Comparison of ENCODE assay signal across 1 cellular context in the genomic region with DNA sequence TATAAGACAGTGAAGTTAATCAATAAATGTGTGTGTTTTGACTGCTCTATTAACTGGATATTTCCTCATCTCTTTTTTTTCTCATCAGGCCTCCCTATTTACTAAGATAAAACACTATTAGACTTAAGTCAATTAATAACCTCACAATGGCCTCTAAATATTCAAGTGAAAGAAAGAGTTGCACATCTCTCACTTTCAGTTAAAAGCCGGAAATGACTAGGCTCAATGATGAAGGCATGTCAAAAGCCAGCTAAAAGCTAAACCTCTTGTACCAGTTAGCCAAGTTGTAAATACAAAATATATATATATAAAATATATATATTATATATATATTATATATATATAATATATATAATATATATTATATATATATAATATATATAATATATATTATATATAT.
TF ChIP-seq lines count a peak whose summit lies in the region.

No MANE protein-coding gene starts in this region.

TF ChIP-seq in GM12878, 131 proteins besides CTCF, POLR2A, EP300 and RAD21 (continued from another document):
- TF ChIP-seq ELK1 (IDR thresholded peaks at IDR 0.05; ENCODE audit: low read depth, low read length) (no peak), BHLHE40 (IDR thresholded peaks at IDR 0.05; ENCODE audit: borderline replicate concordance in 1 of 2, low read depth in 2 of 2, low read length in 1 of 2) (no peak), ZZZ3 (IDR thresholded peaks at IDR 0.05; ENCODE audit: control insufficient read depth, insufficient read length, low read depth) (no peak), GABPA (IDR thresholded peaks at IDR 0.05; ENCODE audit: low read depth) (no peak), EZH2 (IDR thresholded peaks at IDR 0.05; ENCODE audit: borderline replicate concordance, control insufficient read depth, low read depth, low read length) (no peak), WRNIP1 (IDR thresholded peaks at IDR 0.05; ENCODE audit: borderline replicate concordance, low read depth, low read length) (no peak), NFIC (IDR thresholded peaks at IDR 0.05; ENCODE audit: low read depth, low read length) (no peak)
- TF ChIP-seq, protein P1, sequence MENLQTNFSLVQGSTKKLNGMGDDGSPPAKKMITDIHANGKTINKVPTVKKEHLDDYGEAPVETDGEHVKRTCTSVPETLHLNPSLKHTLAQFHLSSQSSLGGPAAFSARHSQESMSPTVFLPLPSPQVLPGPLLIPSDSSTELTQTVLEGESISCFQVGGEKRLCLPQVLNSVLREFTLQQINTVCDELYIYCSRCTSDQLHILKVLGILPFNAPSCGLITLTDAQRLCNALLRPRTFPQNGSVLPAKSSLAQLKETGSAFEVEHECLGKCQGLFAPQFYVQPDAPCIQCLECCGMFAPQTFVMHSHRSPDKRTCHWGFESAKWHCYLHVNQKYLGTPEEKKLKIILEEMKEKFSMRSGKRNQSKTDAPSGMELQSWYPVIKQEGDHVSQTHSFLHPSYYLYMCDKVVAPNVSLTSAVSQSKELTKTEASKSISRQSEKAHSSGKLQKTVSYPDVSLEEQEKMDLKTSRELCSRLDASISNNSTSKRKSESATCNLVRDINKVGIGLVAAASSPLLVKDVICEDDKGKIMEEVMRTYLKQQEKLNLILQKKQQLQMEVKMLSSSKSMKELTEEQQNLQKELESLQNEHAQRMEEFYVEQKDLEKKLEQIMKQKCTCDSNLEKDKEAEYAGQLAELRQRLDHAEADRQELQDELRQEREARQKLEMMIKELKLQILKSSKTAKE (IDR thresholded peaks at IDR 0.05; ENCODE audit: low read depth, poor library complexity, severe bottlenecking) = no peak
TF ChIP-seq in GM12878: peak in this region for 0.
